15 cellular contexts compared by ENCODE assay signal in genomic region chr1:24948072-24948827, GRCh38. TPM values are rescaled to one million over a fixed set of nuclear protein-coding genes. Genes with fewer than 3 reads are reported as not detected.
DNase-seq lines count a peak whose midpoint lies in the region; ATAC-seq, FAIRE-seq and TF ChIP-seq lines count a peak whose summit lies in the region.
"Had no signal": no experiment of that assay in that cellular context is flagged by ENCODE, and none has a peak within 500 bp of the region (broad histone marks: within the 10 kb centered on the region; RNA-seq: fewer than 3 reads in every experiment).

No MANE protein-coding gene starts in this region.

- peak; percentile 75 for DNase-seq in DND-41
- DNase-seq in lower lobe of right lung, result no peak
- no peak for DNase-seq in kidney
- DNase-seq in KG1 (lab: John Stamatoyannopoulos, UW), result no peak
- DNase-seq in Karpas-422, result no peak
- DNase-seq in D721Med (ENCODE audit: insufficient read length, low spot score), result no peak
- DNase-seq: activated CD4-positive, CD25-positive, alpha-beta regulatory T cell; left lung; NCI-H1436; NCI-H345; tibial artery had no signal

- H4K20me1 ChIP-seq in DND-41 (ENCODE audit: insufficient read depth, low read length) (no peaks in the 10 kb centered on the region), OCI-LY3 (ENCODE audit: insufficient read depth, low read length) (no peaks in the 10 kb centered on the region), Karpas-422 (ENCODE audit: insufficient read depth, low read depth, low read length) (no peaks in the 10 kb centered on the region)

- H2AFZ ChIP-seq in DND-41 (ENCODE audit: low read depth, low read length) (no peak overlapping the region), OCI-LY3 (ENCODE audit: low read depth, low read length) (no peak overlapping the region), Karpas-422 (ENCODE audit: low read length) (no peak overlapping the region)
- H2AFZ ChIP-seq: GM23338 had no signal

- H3K4me1 ChIP-seq in DND-41 (ENCODE audit: insufficient read depth, low read length) (peaks cover 38% of the 10 kb centered on the region), OCI-LY3 (ENCODE audit: low read length) (peaks cover 25% of the 10 kb centered on the region), lower lobe of right lung (no peaks in the 10 kb centered on the region), kidney (ENCODE audit: control insufficient read depth in 1 of 2, insufficient read depth in 1 of 2, low read depth in 1 of 2, low read length in 2 of 2) (no peaks in the 10 kb centered on the region), Karpas-422 (ENCODE audit: low read length) (peaks cover 10% of the 10 kb centered on the region)
- H3K4me1 ChIP-seq: tibial artery had no signal

- H3K4me3 ChIP-seq in DND-41 (ENCODE audit: low read depth in 1 of 2, low read length in 2 of 2), result no peak overlapping the region
- peak overlapping the region; percentile 40; the same call in 1 of the 2 replicates for H3K4me3 ChIP-seq in OCI-LY3 (ENCODE audit: low read length)
- H3K4me3 ChIP-seq in lower lobe of right lung, result no peak overlapping the region
- H3K4me3 ChIP-seq in kidney (ENCODE audit: low read length in 2 of 2), result no peak overlapping the region
- H3K4me3 ChIP-seq in Karpas-422 (ENCODE audit: low read length), result no peak overlapping the region
- H3K4me3 ChIP-seq: GM23338, left lung, tibial artery had no signal

- no peak for FAIRE-seq in kidney (lab: Jason Lieb, UNC)
- no peak for FAIRE-seq in D721Med (lab: Jason Lieb, UNC)

- H3K4me2 ChIP-seq in DND-41 (ENCODE audit: insufficient read depth, low read length) (no peak overlapping the region), OCI-LY3 (ENCODE audit: low read length) (peak overlapping the region; percentile 64), Karpas-422 (ENCODE audit: low read depth, low read length, poor library complexity, severe bottlenecking) (no peak overlapping the region)
- H3K4me2 ChIP-seq: GM23338 had no signal

- H3K79me2 ChIP-seq in DND-41 (ENCODE audit: insufficient read depth, low read length) (no peaks in the 10 kb centered on the region), OCI-LY3 (ENCODE audit: low read length) (no peaks in the 10 kb centered on the region), Karpas-422 (ENCODE audit: low read length) (no peaks in the 10 kb centered on the region)

- H3K36me3 ChIP-seq in DND-41 (ENCODE audit: insufficient read depth, low read length), result no peaks in the 10 kb centered on the region
- no peaks in the 10 kb centered on the region for H3K36me3 ChIP-seq in OCI-LY3 (replicated peaks; ENCODE audit: low read depth, low read length)
- no peaks in the 10 kb centered on the region for H3K36me3 ChIP-seq in lower lobe of right lung
- no peaks in the 10 kb centered on the region for H3K36me3 ChIP-seq in kidney (ENCODE audit: control insufficient read depth in 1 of 2, insufficient read depth in 2 of 2, low read length in 2 of 2)
- no peaks in the 10 kb centered on the region for H3K36me3 ChIP-seq in Karpas-422 (ENCODE audit: insufficient read depth, low read length)
- H3K36me3 ChIP-seq: left lung, tibial artery had no signal

- H3K9me3 ChIP-seq in DND-41 (ENCODE audit: insufficient read depth, low read length, severe bottlenecking) (no peaks in the 10 kb centered on the region), OCI-LY3 (ENCODE audit: insufficient read depth, low read length) (no peaks in the 10 kb centered on the region), lower lobe of right lung (no peaks in the 10 kb centered on the region), kidney (ENCODE audit: control insufficient read depth in 1 of 2, low read length in 2 of 2) (no peaks in the 10 kb centered on the region), Karpas-422 (ENCODE audit: low read length) (no peaks in the 10 kb centered on the region)
- H3K9me3 ChIP-seq: left lung, tibial artery had no signal

- no peaks in the 10 kb centered on the region for H3K9me2 ChIP-seq in Karpas-422 (replicated peaks; ENCODE audit: insufficient read depth, low read length)

- peak; percentile 35 for TF ChIP-seq CTCF in DND-41 (IDR thresholded peaks at IDR 0.05; ENCODE audit: borderline replicate concordance, extremely low read depth, low read length, poor library complexity, severe bottlenecking)
- TF ChIP-seq CTCF in GM12873 (IDR thresholded peaks at IDR 0.05; ENCODE audit: insufficient read depth, low read depth, low read length, missing control alignments), result peak; percentile 27
- peak; percentile 21 for TF ChIP-seq CTCF in OCI-LY3 (IDR thresholded peaks at IDR 0.05; ENCODE audit: low read depth, low read length)
- no peak for TF ChIP-seq CTCF in lower lobe of right lung (IDR thresholded peaks at IDR 0.05)
- TF ChIP-seq CTCF in kidney (IDR thresholded peaks at IDR 0.05; ENCODE audit: borderline replicate concordance, extremely low read depth, insufficient read depth), result no peak
- TF ChIP-seq CTCF in D721Med (IDR thresholded peaks at IDR 0.05; ENCODE audit: insufficient read depth, missing control alignments), result no peak

- no peak overlapping the region for H3K9ac ChIP-seq in DND-41 (ENCODE audit: low read depth, low read length)
- H3K9ac ChIP-seq in OCI-LY3 (ENCODE audit: low read length), result peak overlapping the region; percentile 46; the same call in 1 of the 2 replicates
- H3K9ac ChIP-seq in kidney (ENCODE audit: low read length in 2 of 2), result no peak overlapping the region
- no peak overlapping the region; the same call in 1 of the 2 replicates for H3K9ac ChIP-seq in Karpas-422 (ENCODE audit: low read length)

- ATAC-seq in DND-41 (ENCODE audit: insufficient read depth, low read depth), result peak; percentile 66
- ATAC-seq in lower lobe of right lung, result peak; percentile 6 to 15
- ATAC-seq: GM23338, left lung had no signal

- no peaks in the 10 kb centered on the region for H3K27me3 ChIP-seq in DND-41 (ENCODE audit: insufficient read depth, low read length, poor library complexity)
- no peaks in the 10 kb centered on the region; the same call in 1 of the 2 replicates for H3K27me3 ChIP-seq in OCI-LY3 (ENCODE audit: low read depth, low read length)
- no peaks in the 10 kb centered on the region for H3K27me3 ChIP-seq in lower lobe of right lung (ENCODE audit: low read depth)
- H3K27me3 ChIP-seq in Karpas-422 (ENCODE audit: low read length), result no peaks in the 10 kb centered on the region
- H3K27me3 ChIP-seq: left lung had no signal

- H3K27ac ChIP-seq in DND-41 (ENCODE audit: low read length), result peak overlapping the region; percentile 37
- peak overlapping the region; percentile 42; the same call in 1 of the 2 replicates for H3K27ac ChIP-seq in OCI-LY3 (ENCODE audit: low read length)
- no peak overlapping the region for H3K27ac ChIP-seq in lower lobe of right lung
- no peak overlapping the region for H3K27ac ChIP-seq in kidney (ENCODE audit: low read depth in 2 of 2, low read length in 2 of 2)
- H3K27ac ChIP-seq in Karpas-422 (ENCODE audit: low read length), result no peak overlapping the region
- H3K27ac ChIP-seq: C4-2B, left lung, tibial artery had no signal

- intact Hi-C loops in lower lobe of right lung (cut with DNase I), result no loop called here
- intact Hi-C loops in kidney (cut with DNase I), result no loop called here

RNA-seq across cellular contexts. Expression of gene RUNX3, which starts 18.2 kb away (rescaled TPM):
- total RNA-seq in lower lobe of right lung (13.1 TPM), kidney (7.9 TPM)
- polyA plus RNA-seq in kidney (ENCODE audit: insufficient read depth, low read depth, low replicate concordance), result 0.47 TPM
- total RNA-seq in Karpas-422 (2014; rRNA removed; shearing (Covaris generic); ENCODE audit: low replicate concordance), result 35.2 and 36.6 TPM in 2 replicates

Comparison
In these comparisons a context has a peak if more than half of its experiments do, and no peak if none do; other contexts are left out.
1. H3K27ac ChIP-seq: peak in DND-41 (single experiment) and OCI-LY3 (single experiment); none in lower lobe of right lung (single experiment), kidney (0 of 2) and Karpas-422 (single experiment).
2. CTCF ChIP-seq: peak in DND-41 (single experiment), GM12873 (single experiment) and OCI-LY3 (single experiment); none in lower lobe of right lung (single experiment), kidney (single experiment) and D721Med (single experiment).